In genomic region chr19:932647-933552, GRCh38 we compare ENCODE assay signal across 8 cellular contexts. TPM values are rescaled to one million over a fixed set of nuclear protein-coding genes. Genes with fewer than 3 reads are reported as not detected.
DNase-seq lines count a peak whose midpoint lies in the region; ATAC-seq and TF ChIP-seq lines count a peak whose summit lies in the region.

No MANE protein-coding gene starts in this region.

- peak; percentile 73 for DNase-seq in GM06990 (ENCODE audit: extremely low read depth, insufficient read length)
- peak; percentile 88 to 89 for DNase-seq in SJCRH30
- peak; percentile 80 for DNase-seq in cerebellum (ENCODE audit: low spot score)
- DNase-seq in lung (ENCODE audit: low spot score): no peak
- peak; percentile 80 to 81 for DNase-seq in uterus
- no peak for DNase-seq in NCI-H187 treated with DMSO at 0.1 percent for 48 hours (lab: John Stamatoyannopoulos, UW)
- no peak for DNase-seq in NCI-H526 (lab: John Stamatoyannopoulos, UW)

- WGBS in lung, 2 donors: 22 to 40% methylated on average over 54 of the region's 54 CpGs

- ATAC-seq in lung (ENCODE audit: insufficient read depth, low FRiP score) (peak; percentile 22), HG02798 (IDR thresholded peaks at IDR 0.05; ENCODE audit: poor library complexity, unreplicated experiment) (no peak)

- H3K36me3 ChIP-seq in GM06990 (ENCODE audit: control insufficient read depth, insufficient read depth, low read length): peaks cover 38% of the 10 kb centered on the region
- H3K36me3 ChIP-seq in SJCRH30: peaks cover 16% of the 10 kb centered on the region
- peaks cover 0 to 12% of the 10 kb centered on the region in 2 donors for H3K36me3 ChIP-seq in lung (ENCODE audit: control insufficient read depth in 2 of 2, insufficient read depth in 2 of 2, low read length in 2 of 2)
- H3K36me3 ChIP-seq in uterus: no peaks in the 10 kb centered on the region

- H3K27ac ChIP-seq in SJCRH30 (peak overlapping the region; percentile 22; the same call in 1 of the 2 replicates), lung (ENCODE audit: low read depth in 1 of 2, low read length in 1 of 2) (peak overlapping the region in 1 of 2 donors; percentile 71), uterus (peak overlapping the region; percentile 66)

- TF ChIP-seq POLR2A in uterus (IDR thresholded peaks at IDR 0.05): no peak

- H3K9me3 ChIP-seq in SJCRH30 (replicated peaks) (no peaks in the 10 kb centered on the region), lung (ENCODE audit: control insufficient read depth in 2 of 2, insufficient read depth in 1 of 2, low read length in 1 of 2) (no peaks in the 10 kb centered on the region), uterus (no peaks in the 10 kb centered on the region)

- no peaks in the 10 kb centered on the region for H3K27me3 ChIP-seq in GM06990 (replicated peaks; ENCODE audit: control insufficient read depth, insufficient read depth, low read length)
- no peaks in the 10 kb centered on the region for H3K27me3 ChIP-seq in SJCRH30
- no peaks in the 10 kb centered on the region for H3K27me3 ChIP-seq in lung (ENCODE audit: control insufficient read depth, insufficient read depth)
- H3K27me3 ChIP-seq in uterus: no peaks in the 10 kb centered on the region

- intact Hi-C loops in uterus (cut with DNase I; ENCODE audit: low total_unique reads): no loop called here

- TF ChIP-seq CTCF in GM06990 (IDR thresholded peaks at IDR 0.05; ENCODE audit: insufficient read depth, low read length, poor library complexity, severe bottlenecking) (no peak), lung (IDR thresholded peaks at IDR 0.05; ENCODE audit: control extremely low read depth, extremely low read depth) (no peak), uterus (IDR thresholded peaks at IDR 0.05) (no peak)

- H3K4me3 ChIP-seq in GM06990 (replicated peaks; ENCODE audit: low read depth, low read length): peak overlapping the region; percentile 53
- H3K4me3 ChIP-seq in SJCRH30: peak overlapping the region; percentile 6; the same call in 1 of the 2 replicates
- no peak overlapping the region for H3K4me3 ChIP-seq in lung
- no peak overlapping the region for H3K4me3 ChIP-seq in uterus

- H3K4me1 ChIP-seq in SJCRH30: peaks cover 29% of the 10 kb centered on the region
- H3K4me1 ChIP-seq in lung (ENCODE audit: control insufficient read depth in 2 of 2, insufficient read depth in 2 of 2, low read length in 2 of 2): peaks cover 7 to 26% of the 10 kb centered on the region in 2 donors
- peaks cover 0 to 29% of the 10 kb centered on the region in 2 donors for H3K4me1 ChIP-seq in uterus

RNA-seq across cellular contexts. Expression of gene ARID3A, which starts 7.1 kb away (rescaled TPM):
- 28.7 and 34.8 TPM in 2 replicates for total RNA-seq in SJCRH30 (2014; rRNA removed; shearing (Covaris generic))
- 7.7 TPM for total RNA-seq in cerebellum
- total RNA-seq in lung: 10 to 100 TPM; 22.6 to 29.7 TPM
- 10 to 100 TPM in 1 of 2 donors, 1 to 10 TPM in 1; 7.7 to 17.0 TPM for polyA plus RNA-seq in lung
- 10 to 100 TPM in 1 of 4 donors, 1 to 10 TPM in 3; 1.3 to 22.0 (median 3.8) TPM for total RNA-seq in uterus

RNA-seq across cellular contexts. Expression of gene KISS1R, which starts 15.8 kb away (rescaled TPM):
- 0.08 TPM in 1 of 2 replicates, not detected in the other for total RNA-seq in SJCRH30 (2014; rRNA removed; shearing (Covaris generic))
- total RNA-seq in cerebellum (0.36 TPM), lung (under 1 TPM in 1 of 2 donors, not detected in 1; 0.21 TPM), uterus (under 1 TPM in 1 of 4 donors, not detected in 3; 0.14 TPM)
- polyA plus RNA-seq in lung: under 1 TPM in 1 of 2 donors, not detected in 1; 0.13 TPM

RNA-seq across cellular contexts. Expression of gene R3HDM4, which starts 19.9 kb away (rescaled TPM):
- 18.3 and 19.8 TPM in 2 replicates for total RNA-seq in SJCRH30 (2014; rRNA removed; shearing (Covaris generic))
- 19.0 TPM for total RNA-seq in cerebellum
- total RNA-seq in lung: 10 to 100 TPM; 31.6 to 69.2 TPM
- 100 to 1,000 TPM in 1 of 2 donors, 10 to 100 TPM in 1; 86.1 to 139 TPM for polyA plus RNA-seq in lung
- total RNA-seq in uterus: 10 to 100 TPM in 3 of 4 donors, 1 to 10 TPM in 1; 5.3 to 38.2 (median 21.2) TPM

RNA-seq across cellular contexts. Expression of gene RNU6-9, which starts 39.6 kb away (rescaled TPM):
- total RNA-seq in SJCRH30 (2014; rRNA removed; shearing (Covaris generic)): not detected in 2 replicates
- total RNA-seq in cerebellum (not detected), lung (not detected), uterus (not detected)
- polyA plus RNA-seq in lung: not detected

RNA-seq across cellular contexts. Expression of gene MED16, which starts 39.9 kb away (rescaled TPM):
- total RNA-seq in SJCRH30 (2014; rRNA removed; shearing (Covaris generic)): 19.6 and 21.3 TPM in 2 replicates
- total RNA-seq in cerebellum (31.0 TPM), lung (10 to 100 TPM; 38.7 to 59.7 TPM), uterus (10 to 100 TPM; 12.0 to 69.1 (median 43.1) TPM)
- 10 to 100 TPM; 44.8 to 72.3 TPM for polyA plus RNA-seq in lung

Comparison
In these comparisons a context has a peak if more than half of its experiments do, and no peak if none do; other contexts are left out.
1. DNase-seq: peak in GM06990 (single experiment), SJCRH30 (2 of 2), cerebellum (single experiment) and uterus (2 of 2); none in lung (single experiment), NCI-H187 treated with DMSO at 0.1 percent for 48 hours (single experiment) and NCI-H526 (0 of 2).
2. H3K4me3 ChIP-seq: peak in GM06990 (single experiment) and SJCRH30 (single experiment); none in lung (single experiment) and uterus (0 of 2).